ENCODE assay signal across 13 cellular contexts in genomic region chr2:36562245-36562644, GRCh38. TPM values are rescaled to one million over a fixed set of nuclear protein-coding genes. Genes with fewer than 3 reads are reported as not detected.
DNase-seq lines count a peak whose midpoint lies in the region; ATAC-seq and TF ChIP-seq lines count a peak whose summit lies in the region.
"Had no signal": no experiment of that assay in that cellular context is flagged by ENCODE, and none has a peak within 500 bp of the region (broad histone marks: within the 10 kb centered on the region; RNA-seq: fewer than 3 reads in every experiment).

No MANE protein-coding gene starts in this region.

- peaks cover 0 to 43% (median 9%) of the 10 kb centered on the region in 12 donors for H3K4me1 ChIP-seq in heart left ventricle
- peaks cover 27% of the 10 kb centered on the region for H3K4me1 ChIP-seq in foreskin keratinocyte

- H3K9me3 ChIP-seq in heart left ventricle, result no peaks in the 10 kb centered on the region
- no peaks in the 10 kb centered on the region for H3K9me3 ChIP-seq in WERI-Rb-1 (ENCODE audit: severe bottlenecking)

- H3K27ac Mint-ChIP-seq in type B pancreatic cell, result peak overlapping the region; percentile 24
- H3K27ac Mint-ChIP-seq: activated CD8-positive, alpha-beta memory T cell treated with anti-CD3 and anti-CD28 coated beads, Interleukin-2, amount 10 ng/mL, durations not matched to agents 7 days and 5 days had no signal

- intact Hi-C loops in heart left ventricle (cut with DNase I) (no loop called here), Right ventricle myocardium superior (cut with DNase I) (no loop called here)

- no peaks in the 10 kb centered on the region for H3K9me3 Mint-ChIP-seq in type B pancreatic cell

- H3K4me3 Mint-ChIP-seq in type B pancreatic cell, result no peak overlapping the region
- H3K4me3 Mint-ChIP-seq: activated CD8-positive, alpha-beta memory T cell treated with anti-CD3 and anti-CD28 coated beads, Interleukin-2, amount 10 ng/mL, durations not matched to agents 7 days and 5 days had no signal

- H3K36me3 ChIP-seq in heart left ventricle, result peaks cover 0 to 32% (median 8%) of the 10 kb centered on the region in 9 donors
- peaks cover 16% of the 10 kb centered on the region for H3K36me3 ChIP-seq in WERI-Rb-1

- peak overlapping the region in 11 of 12 donors; percentile 21 to 76 (median 54) for H3K27ac ChIP-seq in heart left ventricle
- no peak overlapping the region for H3K27ac ChIP-seq in foreskin keratinocyte
- H3K27ac ChIP-seq in WERI-Rb-1, result no peak overlapping the region

- WGBS in heart left ventricle, 4 donors, result 87 to 94% (median 92%) methylated on average over 1 of the region's 1 CpG

- peaks cover 45% of the 10 kb centered on the region for H3K36me3 Mint-ChIP-seq in type B pancreatic cell

- H3K27me3 ChIP-seq in heart left ventricle (no peaks in the 10 kb centered on the region), foreskin keratinocyte (no peaks in the 10 kb centered on the region), WERI-Rb-1 (ENCODE audit: insufficient read depth, low read depth, severe bottlenecking) (no peaks in the 10 kb centered on the region)

- ATAC-seq in heart left ventricle (no peak), Right ventricle myocardium superior (ENCODE audit: poor library complexity) (no peak), foreskin keratinocyte (peak; percentile 68), GM18907 (IDR thresholded peaks at IDR 0.05; ENCODE audit: unreplicated experiment) (no peak)
- ATAC-seq: activated CD8-positive, alpha-beta memory T cell treated with anti-CD3 and anti-CD28 coated beads, Interleukin-2, amount 10 ng/mL, durations not matched to agents 7 days and 5 days had no signal

- DNase-seq in heart left ventricle, result no peak
- DNase-seq in Right ventricle myocardium superior, result no peak
- peak; percentile 26 for DNase-seq in amniotic stem cell (lab: John Stamatoyannopoulos, UW)
- DNase-seq in foreskin keratinocyte, result peak; percentile 36 to 64
- no peak for DNase-seq in type B pancreatic cell (ENCODE audit: extremely low spot score, unreplicated experiment)
- no peak for DNase-seq in stimulated activated CD4-positive, alpha-beta T cell treated with anti-CD3 and anti-CD28 coated beads, Interleukin-4, amount 100 ng/mL, for 1 hour
- no peak for DNase-seq in WERI-Rb-1
- DNase-seq: 8988T; activated CD8-positive, alpha-beta memory T cell treated with anti-CD3 and anti-CD28 coated beads, Interleukin-2, amount 10 ng/mL, durations not matched to agents 7 days and 5 days; hippocampal formation; NCI-H1092 treated with DMSO at 0.1 percent for 48 hours; stimulated activated naive CD4-positive, alpha-beta T cell treated with Interleukin-2 at 50 U/mL for 16 hours had no signal

- no peak overlapping the region for H3K4me3 ChIP-seq in heart left ventricle
- no peak overlapping the region for H3K4me3 ChIP-seq in WERI-Rb-1 (ENCODE audit: low read depth, low read length)

- TF ChIP-seq POLR2A in heart left ventricle (IDR thresholded peaks at IDR 0.05), result no peak

- TF ChIP-seq CTCF in heart left ventricle (IDR thresholded peaks at IDR 0.05) (no peak), foreskin keratinocyte (conservative IDR thresholded peaks at IDR 0.05) (no peak), type B pancreatic cell (conservative IDR thresholded peaks at IDR 0.05) (no peak), WERI-Rb-1 (IDR thresholded peaks at IDR 0.05; ENCODE audit: low read depth, low read length) (no peak)

- H3K27me3 Mint-ChIP-seq in type B pancreatic cell, result no peaks in the 10 kb centered on the region
- H3K27me3 Mint-ChIP-seq: activated CD8-positive, alpha-beta memory T cell treated with anti-CD3 and anti-CD28 coated beads, Interleukin-2, amount 10 ng/mL, durations not matched to agents 7 days and 5 days had no signal

- peaks cover 22% of the 10 kb centered on the region for H3K4me1 Mint-ChIP-seq in type B pancreatic cell (ENCODE audit: unreplicated experiment)

RNA-seq across cellular contexts. Expression of gene FEZ2, which starts 35.7 kb away (rescaled TPM):
- total RNA-seq in heart left ventricle (10 to 100 TPM; 39.4 to 55.4 (median 50.2) TPM), Right ventricle myocardium superior (38.3 TPM), foreskin keratinocyte (36.5 and 43.1 TPM in 2 replicates), type B pancreatic cell (ENCODE audit: low replicate concordance) (29.9 and 34.4 TPM in 2 replicates)
- polyA plus RNA-seq in heart left ventricle (10 to 100 TPM; 26.5 to 29.8 TPM), foreskin keratinocyte (20.2 and 24.6 TPM in 2 replicates)

Comparison
In these comparisons a context has a peak if more than half of its experiments do, and no peak if none do; other contexts are left out.
1. DNase-seq: peak in amniotic stem cell (single experiment) and foreskin keratinocyte (2 of 2); none in heart left ventricle (0 of 5), Right ventricle myocardium superior (single experiment), type B pancreatic cell (single experiment), stimulated activated CD4-positive, alpha-beta T cell treated with anti-CD3 and anti-CD28 coated beads, Interleukin-4, amount 100 ng/mL, for 1 hour (single experiment) and WERI-Rb-1 (single experiment).
2. H3K27ac ChIP-seq: peak in heart left ventricle (11 of 12); none in foreskin keratinocyte (single experiment) and WERI-Rb-1 (single experiment).